Comparison of ENCODE assay signal across 18 cellular contexts in the genomic region with DNA sequence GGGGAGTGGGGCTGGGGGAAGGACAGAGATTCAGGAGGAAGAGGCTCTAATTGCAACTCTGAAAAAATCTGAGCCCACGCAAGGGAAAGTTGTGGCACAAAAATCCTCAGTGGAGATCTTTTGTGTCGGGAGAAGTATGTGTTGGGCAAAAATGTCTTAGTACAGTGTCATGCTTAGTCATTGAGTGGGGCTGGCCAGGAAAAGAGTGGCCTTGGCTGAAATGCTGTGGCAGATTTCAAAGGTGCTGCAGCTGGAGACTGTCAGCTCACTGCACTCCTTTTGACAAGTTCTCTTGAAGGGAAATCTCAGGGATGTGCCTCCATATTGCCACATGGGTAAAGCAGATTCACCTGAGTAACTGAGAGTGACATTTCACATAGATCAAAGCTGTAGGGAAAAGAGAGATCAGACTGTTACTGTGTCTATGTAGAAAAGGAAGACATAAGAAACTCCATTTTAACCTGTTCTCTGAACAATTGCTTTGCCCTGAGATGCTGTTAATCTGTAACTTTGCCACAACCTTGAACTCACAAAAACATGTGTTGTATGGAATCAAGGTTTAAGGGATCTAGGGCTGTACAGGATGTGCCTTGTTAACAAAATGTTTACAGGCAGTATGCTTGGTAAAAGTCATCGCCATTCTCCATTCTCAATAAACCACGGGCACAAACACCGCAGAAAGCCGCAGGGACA. TPM values are rescaled to one million over a fixed set of nuclear protein-coding genes. Genes with fewer than 3 reads are reported as not detected.
DNase-seq lines count a peak whose midpoint lies in the region; ATAC-seq lines count a peak whose summit lies in the region.
"Had no signal": no experiment of that assay in that cellular context is flagged by ENCODE, and none has a peak within 500 bp of the region (broad histone marks: within the 10 kb centered on the region; RNA-seq: fewer than 3 reads in every experiment).

No MANE protein-coding gene starts in this region.

- H3K27ac ChIP-seq in caudate nucleus (ENCODE audit: low read depth, low read length), result no peak overlapping the region
- H3K27ac ChIP-seq: upper lobe of left lung had no signal

- DNase-seq in left ventricle myocardium superior (no peak), left cardiac atrium (no peak), UCSD-AML1 (lab: John Stamatoyannopoulos, UW; ENCODE audit: unreplicated experiment) (peak; percentile 20), hepatic stellate cell (ENCODE audit: low spot score) (peak; percentile 39), NCI-H82 treated with DMSO at 0.1 percent for 48 hours (lab: John Stamatoyannopoulos, UW; ENCODE audit: unreplicated experiment) (no peak), caudate nucleus (lab: John Stamatoyannopoulos, UW) (no peak)
- DNase-seq in effector CD4-positive, alpha-beta T cell, result no peak
- DNase-seq: central memory CD4-positive, alpha-beta T cell; erythroblast; GDM1; NCI-H146; NCI-H748 treated with DMSO at 0.1 percent for 48 hours; stimulated activated CD4-positive, alpha-beta T cell treated with anti-CD3 and anti-CD28 coated beads, Interleukin-15, amount 100 ng/mL, for 24 hours; stimulated activated CD8-positive, alpha-beta memory T cell treated with anti-CD3 and anti-CD28 coated beads, Interleukin-4, amount 100 ng/mL, for 48 hours; upper lobe of left lung had no signal

- ATAC-seq in left ventricle myocardium superior (peak; percentile 51), left cardiac atrium (no peak), HG02623 (IDR thresholded peaks at IDR 0.05; ENCODE audit: unreplicated experiment) (no peak)
- ATAC-seq: natural killer cell treated with Interleukin-12 subunit alpha and Interleukin-12 subunit beta and Interleukin-15 and Interleukin-18, amount 100 ng/mL, for 72 hours had no signal

- intact Hi-C loops in left ventricle myocardium superior (cut with micrococcal nuclease), result no loop called here
- intact Hi-C loops in left cardiac atrium (cut with DNase I), result no loop called here

RNA-seq across cellular contexts. Expression of a gene that starts 36.0 kb away (rescaled TPM):
- 8.8 TPM for total RNA-seq in left ventricle myocardium superior
- total RNA-seq in left cardiac atrium, result 10 to 100 TPM; 20.2 to 28.8 TPM

RNA-seq across cellular contexts. Expression of a gene that starts 53.7 kb away (rescaled TPM):
- total RNA-seq in left ventricle myocardium superior (1.3 TPM), left cardiac atrium (1 to 10 TPM in 1 of 2 donors, under 1 TPM in 1; 0.92 to 1.7 TPM)
- total RNA-seq: activated T-helper 1 cell treated with anti-CD3 and anti-CD28 coated beads, Interleukin-12 subunit alpha, Interleukin-12 subunit beta, Interleukin-2, Interleukin-4 antibody, amounts not matched to agents 30 ng/mL and 10 ng/mL and 1 ng/mL, durations not matched to agents 14 hours and 24 hours and 36 hours had no signal

Comparison
In these comparisons a context has a peak if more than half of its experiments do, and no peak if none do; other contexts are left out.
1. DNase-seq: peak in UCSD-AML1 (single experiment) and hepatic stellate cell (single experiment); none in left ventricle myocardium superior (single experiment), left cardiac atrium (single experiment), NCI-H82 treated with DMSO at 0.1 percent for 48 hours (single experiment), effector CD4-positive, alpha-beta T cell (single experiment) and caudate nucleus (0 of 61).